18 cellular contexts compared by ENCODE assay signal in the genomic region with DNA sequence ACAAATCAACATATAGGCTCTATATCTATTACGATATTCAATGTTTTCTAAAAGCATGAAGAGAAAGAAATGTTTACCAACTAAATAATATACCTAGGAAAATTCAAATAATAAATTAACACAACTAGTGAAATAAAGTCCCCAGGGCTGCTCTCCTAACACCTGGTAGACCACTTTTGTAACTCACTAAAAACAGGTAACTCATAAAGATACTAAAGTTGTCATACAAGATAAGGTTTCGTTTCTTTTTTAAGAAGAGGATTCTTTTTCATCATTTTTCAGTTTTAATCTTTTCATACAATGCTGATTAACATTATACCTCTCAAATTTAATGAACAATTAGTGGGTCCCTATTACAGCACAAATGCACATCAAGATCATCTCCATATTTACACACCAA.
DNase-seq lines count a peak whose midpoint lies in the region; ATAC-seq lines count a peak whose summit lies in the region.
"Had no signal": no experiment of that assay in that cellular context is flagged by ENCODE, and none has a peak within 500 bp of the region (broad histone marks: within the 10 kb centered on the region; RNA-seq: fewer than 3 reads in every experiment).

No MANE protein-coding gene starts in this region.

- no peaks in the 10 kb centered on the region for H3K9me3 Mint-ChIP-seq in activated T-cell treated with anti-CD3 and anti-CD28 coated beads, Interleukin-2, amount 50 U/mL, for 24 hours
- H3K9me3 Mint-ChIP-seq in effector memory CD8-positive, alpha-beta T cell = no peaks in the 10 kb centered on the region
- H3K9me3 Mint-ChIP-seq: CD8-positive, alpha-beta T cell; GM23338 had no signal

- no peak for DNase-seq in activated T-cell treated with anti-CD3 and anti-CD28 coated beads, Interleukin-2, amount 50 U/mL, for 24 hours
- no peak for DNase-seq in activated T-cell treated with anti-CD3 and anti-CD28 coated beads, Interleukin-2, amount 50 U/mL, for 1 hour
- peak; percentile 13 for DNase-seq in germinal center (ENCODE audit: low spot score)
- DNase-seq in effector memory CD8-positive, alpha-beta T cell = no peak
- DNase-seq: CD8-positive, alpha-beta T cell; DMS79; NCI-H1105 treated with DMSO at 0.1 percent for 48 hours; NCI-H187; NCI-H69; NK-92 treated with Interleukin-12 subunit alpha and Interleukin-12 subunit beta, amount 100 ng/mL, for 24 hours; OCI-M1 had no signal

- peaks cover 22% of the 10 kb centered on the region for H3K4me1 Mint-ChIP-seq in activated T-cell treated with anti-CD3 and anti-CD28 coated beads, Interleukin-2, amount 50 U/mL, for 24 hours (ENCODE audit: low read depth)
- H3K4me1 Mint-ChIP-seq in effector memory CD8-positive, alpha-beta T cell (ENCODE audit: low read depth in 2 of 2) = peaks cover 0 to 12% of the 10 kb centered on the region in 2 donors
- H3K4me1 Mint-ChIP-seq: GM23338 had no signal

- H3K27ac Mint-ChIP-seq in activated T-cell treated with anti-CD3 and anti-CD28 coated beads, Interleukin-2, amount 50 U/mL, for 24 hours = peak overlapping the region; percentile 50
- no peak overlapping the region for H3K27ac Mint-ChIP-seq in effector memory CD8-positive, alpha-beta T cell
- H3K27ac Mint-ChIP-seq: CD8-positive, alpha-beta T cell; GM23338 had no signal

- no peaks in the 10 kb centered on the region for H3K27me3 Mint-ChIP-seq in activated T-cell treated with anti-CD3 and anti-CD28 coated beads, Interleukin-2, amount 50 U/mL, for 24 hours
- H3K27me3 Mint-ChIP-seq in effector memory CD8-positive, alpha-beta T cell = no peaks in the 10 kb centered on the region
- H3K27me3 Mint-ChIP-seq: IgD-negative memory B cell had no signal

- H3K36me3 Mint-ChIP-seq in activated T-cell treated with anti-CD3 and anti-CD28 coated beads, Interleukin-2, amount 50 U/mL, for 24 hours (ENCODE audit: low read depth) = peaks cover 86% of the 10 kb centered on the region
- H3K36me3 Mint-ChIP-seq in effector memory CD8-positive, alpha-beta T cell (ENCODE audit: insufficient read depth) = peaks cover 53% of the 10 kb centered on the region

- no peak overlapping the region for H3K4me3 Mint-ChIP-seq in activated T-cell treated with anti-CD3 and anti-CD28 coated beads, Interleukin-2, amount 50 U/mL, for 24 hours
- H3K4me3 Mint-ChIP-seq in effector memory CD8-positive, alpha-beta T cell = no peak overlapping the region
- H3K4me3 Mint-ChIP-seq: CD8-positive, alpha-beta T cell; GM23338 had no signal

- ATAC-seq in GM18868 (IDR thresholded peaks at IDR 0.05; ENCODE audit: unreplicated experiment) (peak; percentile 57), HG03159 (IDR thresholded peaks at IDR 0.05; ENCODE audit: unreplicated experiment) (peak; percentile 44), GM19463 (IDR thresholded peaks at IDR 0.05; ENCODE audit: unreplicated experiment) (no peak), HG03045 (IDR thresholded peaks at IDR 0.05; ENCODE audit: unreplicated experiment) (no peak)
- no peak for ATAC-seq in effector memory CD8-positive, alpha-beta T cell (replicated peaks)
- ATAC-seq: CD8-positive, alpha-beta T cell; GM23338; HCT116 had no signal

Comparison
In these comparisons a context has a peak if more than half of its experiments do, and no peak if none do; other contexts are left out.
1. ATAC-seq: peak in GM18868 (single experiment) and HG03159 (single experiment); none in GM19463 (single experiment), effector memory CD8-positive, alpha-beta T cell (single experiment) and HG03045 (single experiment).